ENCODE assay signal across 21 cellular contexts in the genomic region with DNA sequence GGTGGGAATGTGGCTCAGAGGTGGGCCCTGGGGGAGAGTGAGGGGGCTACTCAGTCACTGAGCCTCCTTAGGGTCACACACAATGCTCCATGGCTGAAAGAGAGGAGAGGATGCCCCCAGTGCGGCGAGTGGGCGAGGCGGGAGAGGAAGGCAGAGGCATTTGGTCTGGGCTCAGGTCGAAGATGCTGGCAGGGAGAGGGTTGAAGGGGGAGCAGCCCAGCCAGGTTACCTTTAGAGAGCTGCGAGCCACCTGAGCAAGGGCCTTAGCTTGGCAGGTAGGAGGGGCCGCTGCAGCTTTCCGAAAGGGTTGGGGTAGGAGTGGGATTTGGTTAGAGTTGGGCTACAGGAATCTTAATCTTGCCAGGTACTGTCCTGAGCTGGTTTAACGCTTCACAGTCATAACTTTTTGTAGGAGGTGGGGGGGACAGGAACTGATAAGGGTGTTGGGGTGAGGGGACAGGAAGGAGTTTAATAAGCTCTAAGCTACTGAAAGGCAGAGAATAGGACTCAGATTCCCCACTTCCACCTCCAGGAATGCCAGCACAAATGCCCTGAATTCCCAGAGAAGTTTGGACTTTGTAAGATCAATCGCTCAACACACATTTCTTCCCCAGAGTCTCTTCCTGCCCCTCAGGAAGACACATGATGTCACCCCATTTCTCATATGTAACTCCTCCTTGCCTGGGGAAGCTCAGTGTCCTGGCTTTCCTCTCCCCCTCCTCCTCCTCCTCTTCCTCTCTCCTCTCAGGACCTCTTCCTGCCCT. TPM values are rescaled to one million over a fixed set of nuclear protein-coding genes. Genes with fewer than 3 reads are reported as not detected.
A peak's percentile ranks its signal among the peaks of the same experiment; 100 is the strongest.
DNase-seq lines count a peak whose midpoint lies in the region; ATAC-seq, FAIRE-seq and TF ChIP-seq lines count a peak whose summit lies in the region.
"Had no signal": no experiment of that assay in that cellular context is flagged by ENCODE, and none has a peak within 500 bp of the region (broad histone marks: within the 10 kb centered on the region; RNA-seq: fewer than 3 reads in every experiment).

No MANE protein-coding gene starts in this region.

- H2AK5ac ChIP-seq in H1 (ENCODE audit: low read depth, low read length) (no peak overlapping the region), mesenchymal stem cell (ENCODE audit: low read length, severe bottlenecking) (peak overlapping the region; percentile 5)

- TF ChIP-seq RAD21 in H1 (IDR thresholded peaks at IDR 0.05 in 1 of 2, conservative IDR thresholded peaks at IDR 0.05 in 1 of 2; ENCODE audit: low read depth in 2 of 2, low read length in 2 of 2): no peak

- H3K4me1 Mint-ChIP-seq in natural killer cell treated with Interleukin-12 subunit alpha and Interleukin-12 subunit beta and Interleukin-15 and Interleukin-18, amount 100 ng/mL, for 72 hours (ENCODE audit: low read depth in 2 of 2): peaks cover 11% of the 10 kb centered on the region in 2 donors
- H3K4me1 Mint-ChIP-seq in natural killer cell: peaks cover 12 to 21% of the 10 kb centered on the region in 2 donors

- H3K23ac ChIP-seq in H1 (ENCODE audit: insufficient read length) (no peak overlapping the region), mesenchymal stem cell (ENCODE audit: low read length in 2 of 2) (peak overlapping the region in 1 of 2 experiments; percentile 61)

- H3K9me3 Mint-ChIP-seq in natural killer cell treated with Interleukin-12 subunit alpha and Interleukin-12 subunit beta and Interleukin-15 and Interleukin-18, amount 100 ng/mL, for 72 hours: no peaks in the 10 kb centered on the region
- no peaks in the 10 kb centered on the region for H3K9me3 Mint-ChIP-seq in natural killer cell

- H4K91ac ChIP-seq in H1 (replicated peaks; ENCODE audit: insufficient read length, low read length): peak overlapping the region; percentile 33
- H4K91ac ChIP-seq in mesenchymal stem cell (ENCODE audit: low read length): no peak overlapping the region

- no peak overlapping the region for H3K14ac ChIP-seq in H1 (ENCODE audit: insufficient read length)
- H3K14ac ChIP-seq in mesenchymal stem cell (ENCODE audit: low read length in 2 of 2): no peak overlapping the region

- 58% methylated on average over 9 of the region's 10 CpGs; no CpG with 5 or more reads in 1 of the 2 experiments for WGBS in H1 (ENCODE audit: extremely low coverage in 1 of 2, insufficient coverage in 1 of 2, insufficient read length in 1 of 2, insufficient replicate concordance in 2 of 2, low coverage in 1 of 2, low lambda C conversion rate in 2 of 2, missing lambda C conversion rate in 1 of 2), 2 experiments
- 86% methylated on average over 10 of the region's 10 CpGs for WGBS in mesenchymal stem cell
- 56 to 59% methylated on average over 10 of the region's 10 CpGs for WGBS in thyroid gland, 2 donors
- 87% methylated on average over 10 of the region's 10 CpGs for WGBS in esophagus muscularis mucosa

- TF ChIP-seq CTCF in natural killer cell (IDR thresholded peaks at IDR 0.05): no peak
- no peak for TF ChIP-seq CTCF in H1 (IDR thresholded peaks at IDR 0.05; ENCODE audit: control extremely low read depth in 1 of 3, insufficient read depth in 1 of 3, low read depth in 1 of 3, low read length in 3 of 3)
- no peak for TF ChIP-seq CTCF in thyroid gland (IDR thresholded peaks at IDR 0.05)
- no peak for TF ChIP-seq CTCF in esophagus muscularis mucosa (IDR thresholded peaks at IDR 0.05)

- TF ChIP-seq EP300 in H1 (IDR thresholded peaks at IDR 0.05; ENCODE audit: borderline replicate concordance in 1 of 2, low read depth in 2 of 2, low read length in 2 of 2) (no peak), esophagus muscularis mucosa (IDR thresholded peaks at IDR 0.05) (no peak)

- H3K27me3 Mint-ChIP-seq in natural killer cell treated with Interleukin-12 subunit alpha and Interleukin-12 subunit beta and Interleukin-15 and Interleukin-18, amount 100 ng/mL, for 72 hours: peaks cover 5 to 21% of the 10 kb centered on the region in 2 donors
- peaks cover 15 to 27% of the 10 kb centered on the region in 2 donors for H3K27me3 Mint-ChIP-seq in natural killer cell (ENCODE audit: low read depth in 2 of 2)

- no peaks in the 10 kb centered on the region for H3K36me3 ChIP-seq in H1 (ENCODE audit: control insufficient read depth in 2 of 4, insufficient read depth in 4 of 4, low read length in 3 of 4)
- no peaks in the 10 kb centered on the region for H3K36me3 ChIP-seq in mesenchymal stem cell (ENCODE audit: control insufficient read depth in 1 of 2, insufficient read depth in 2 of 2, low read depth in 1 of 2, low read length in 2 of 2)
- H3K36me3 ChIP-seq in thyroid gland: no peaks in the 10 kb centered on the region
- H3K36me3 ChIP-seq in esophagus muscularis mucosa: no peaks in the 10 kb centered on the region

- H2BK15ac ChIP-seq in H1 (ENCODE audit: low read length): no peak overlapping the region
- H2BK15ac ChIP-seq in mesenchymal stem cell (ENCODE audit: low read depth, poor library complexity, severe bottlenecking): no peak overlapping the region

- H3K4me1 ChIP-seq in H1 (replicated peaks in 1 of 4; ENCODE audit: control insufficient read depth in 3 of 4, insufficient read depth in 4 of 4, low read length in 3 of 4): peaks cover 0 to 13% (median 6%) of the 10 kb centered on the region in 4 experiments; a peak in 6 of 7 replicates
- H3K4me1 ChIP-seq in mesenchymal stem cell (ENCODE audit: control insufficient read depth, insufficient read depth, low read depth, low read length): peaks cover 40% of the 10 kb centered on the region
- peaks cover 44 to 51% of the 10 kb centered on the region in 2 donors for H3K4me1 ChIP-seq in thyroid gland
- peaks cover 22 to 32% (median 26%) of the 10 kb centered on the region in 4 donors for H3K4me1 ChIP-seq in esophagus muscularis mucosa

- H2AFZ ChIP-seq in H1 (ENCODE audit: low read length) (peak overlapping the region; percentile 4; the same call in 1 of the 2 replicates), mesenchymal stem cell (ENCODE audit: low read depth, low read length) (no peak overlapping the region)

- H2BK120ac ChIP-seq in H1 (replicated peaks; ENCODE audit: low read depth, low read length) (no peak overlapping the region), mesenchymal stem cell (ENCODE audit: low read depth, low read length) (no peak overlapping the region)

- no peak overlapping the region for H3K4me3 ChIP-seq in H1 (ENCODE audit: extremely low read depth in 1 of 4, insufficient read depth in 2 of 4, low read depth in 3 of 4, low read length in 4 of 4)
- no peak overlapping the region for H3K4me3 ChIP-seq in mesenchymal stem cell (ENCODE audit: insufficient read depth in 1 of 2, low read depth in 1 of 2, low read length in 2 of 2)
- H3K4me3 ChIP-seq in thyroid gland (replicated peaks in 1 of 3): no peak overlapping the region
- no peak overlapping the region for H3K4me3 ChIP-seq in esophagus muscularis mucosa

- TF ChIP-seq POLR2A in H1 (IDR thresholded peaks at IDR 0.05; ENCODE audit: control extremely low read depth in 1 of 2, low read depth in 2 of 2, low read length in 2 of 2) (no peak), thyroid gland (IDR thresholded peaks at IDR 0.05) (no peak), esophagus muscularis mucosa (IDR thresholded peaks at IDR 0.05; ENCODE audit: low read depth) (no peak)

- H2BK20ac ChIP-seq in H1 (ENCODE audit: low read length): no peak overlapping the region

- H4K5ac ChIP-seq in H1 (ENCODE audit: insufficient read length, low read depth, low read length): no peak overlapping the region

- H3K27ac Mint-ChIP-seq in natural killer cell treated with Interleukin-12 subunit alpha and Interleukin-12 subunit beta and Interleukin-15 and Interleukin-18, amount 100 ng/mL, for 72 hours: no peak overlapping the region
- peak overlapping the region in 1 of 2 donors; percentile 21 for H3K27ac Mint-ChIP-seq in natural killer cell

- H3K27ac ChIP-seq in H1 (ENCODE audit: low read depth, low read length) (no peak overlapping the region), mesenchymal stem cell (ENCODE audit: low read length, poor library complexity, severe bottlenecking) (no peak overlapping the region), thyroid gland (peak overlapping the region; percentile 14 to 68 (median 52)), caudate nucleus (ENCODE audit: low read depth, low read length) (no peak overlapping the region), esophagus muscularis mucosa (replicated peaks in 1 of 4) (no peak overlapping the region)
- H3K27ac ChIP-seq: HL-60 had no signal

- H3K4me3 Mint-ChIP-seq in natural killer cell treated with Interleukin-12 subunit alpha and Interleukin-12 subunit beta and Interleukin-15 and Interleukin-18, amount 100 ng/mL, for 72 hours: no peak overlapping the region
- H3K4me3 Mint-ChIP-seq in natural killer cell: no peak overlapping the region

- ATAC-seq in natural killer cell treated with Interleukin-12 subunit alpha and Interleukin-12 subunit beta and Interleukin-15 and Interleukin-18, amount 100 ng/mL, for 72 hours: no peak
- no peak for ATAC-seq in natural killer cell

- DNase-seq in natural killer cell treated with Interleukin-12 subunit alpha and Interleukin-12 subunit beta and Interleukin-15 and Interleukin-18, amount 100 ng/mL, for 72 hours (ENCODE audit: low spot score): peak; percentile 58
- no peak for DNase-seq in natural killer cell
- DNase-seq in H1 (ENCODE audit: low read depth in 1 of 2, low spot score in 2 of 2): no peak
- DNase-seq in mesenchymal stem cell: no peak
- DNase-seq in thyroid gland: peak; percentile 47 to 50
- no peak for DNase-seq in NCI-H2227 treated with DMSO at 0.1 percent for 48 hours (lab: John Stamatoyannopoulos, UW)
- DNase-seq in caudate nucleus (lab: John Stamatoyannopoulos, UW): no peak
- DNase-seq in esophagus muscularis mucosa (ENCODE audit: extremely low spot score): no peak
- DNase-seq: C1 segment of cervical spinal cord, DMS 273 treated with DMSO at 0.1 percent for 48 hours, MV-4-11, NCI-H1417 treated with DMSO at 0.1 percent for 48 hours, NCI-H1930, NCI-H446, NCI-H69, SIG-M5 had no signal

- no peaks in the 10 kb centered on the region for H4K20me1 ChIP-seq in H1 (replicated peaks in 1 of 2; ENCODE audit: control insufficient read depth in 1 of 2, insufficient read depth in 2 of 2, low read length in 2 of 2)

- FAIRE-seq in H1 (lab: Jason Lieb, UNC): peak; percentile 70
- FAIRE-seq: A204.1, GM12892, HTR-8/SVneo had no signal

- no peak overlapping the region for H4K8ac ChIP-seq in H1 (ENCODE audit: extremely low read depth, insufficient read depth, low read length)
- H4K8ac ChIP-seq in mesenchymal stem cell (ENCODE audit: low read length): no peak overlapping the region

- no peak overlapping the region; the same call in 1 of the 2 replicates for H2BK5ac ChIP-seq in H1 (ENCODE audit: low read depth, low read length)
- H2BK5ac ChIP-seq in mesenchymal stem cell (ENCODE audit: low read depth, low read length, poor library complexity, severe bottlenecking): no peak overlapping the region

- CTCF ChIA-PET in H1 (lab: Charles Lee; ENCODE audit: partially characterized antibody): interaction anchor here (0.8 to 2.6 kb wide), 7 partner anchors 10 to 60 kb away, joined by 3 to 17 read pairs (median 8); no protein-coding TSS in a partner anchor

- POLR2A ChIA-PET in H1 (lab: Charles Lee; ENCODE audit: partially characterized antibody): no interaction called here

- peaks cover 2% of the 10 kb centered on the region; the same call in 1 of the 2 replicates for H3K23me2 ChIP-seq in H1 (ENCODE audit: low read depth, low read length)

- H3K9me3 ChIP-seq in H1 (ENCODE audit: insufficient read depth in 2 of 2, low read depth in 1 of 2, low read length in 1 of 2) (no peaks in the 10 kb centered on the region), mesenchymal stem cell (ENCODE audit: control insufficient read depth, low read length) (no peaks in the 10 kb centered on the region), thyroid gland (no peaks in the 10 kb centered on the region), esophagus muscularis mucosa (no peaks in the 10 kb centered on the region)

- H3K27me3 ChIP-seq in H1 (replicated peaks in 1 of 4; ENCODE audit: control insufficient read depth in 3 of 4, extremely low read depth in 1 of 4, insufficient read depth in 3 of 4, low read length in 3 of 4): peaks cover 0 to 6% (median 1%) of the 10 kb centered on the region in 4 experiments; a peak in 4 of 7 replicates
- H3K27me3 ChIP-seq in mesenchymal stem cell (ENCODE audit: control insufficient read depth in 1 of 2, insufficient read depth in 1 of 2, low read length in 2 of 2): peaks cover 4 to 35% of the 10 kb centered on the region in 2 experiments
- no peaks in the 10 kb centered on the region for H3K27me3 ChIP-seq in thyroid gland
- no peaks in the 10 kb centered on the region for H3K27me3 ChIP-seq in esophagus muscularis mucosa

- H3K18ac ChIP-seq in H1 (ENCODE audit: extremely low read depth, low read length) (no peak overlapping the region), mesenchymal stem cell (ENCODE audit: low read depth in 1 of 2, low read length in 2 of 2) (no peak overlapping the region)

- no peaks in the 10 kb centered on the region for H3K36me3 Mint-ChIP-seq in natural killer cell treated with Interleukin-12 subunit alpha and Interleukin-12 subunit beta and Interleukin-15 and Interleukin-18, amount 100 ng/mL, for 72 hours
- no peaks in the 10 kb centered on the region for H3K36me3 Mint-ChIP-seq in natural killer cell

- H3K9ac ChIP-seq in H1 (replicated peaks in 1 of 4; ENCODE audit: extremely low read depth in 1 of 4, low read depth in 3 of 4, low read length in 3 of 4) (no peak overlapping the region), mesenchymal stem cell (ENCODE audit: low read length) (no peak overlapping the region)

- H3K79me1 ChIP-seq in H1 (ENCODE audit: low read depth, low read length) (no peaks in the 10 kb centered on the region), mesenchymal stem cell (replicated peaks; ENCODE audit: low read length, poor library complexity, severe bottlenecking) (no peaks in the 10 kb centered on the region)

- H3K79me2 ChIP-seq in H1 (ENCODE audit: control insufficient read depth in 1 of 2, insufficient read depth in 2 of 2, low read length in 2 of 2): no peaks in the 10 kb centered on the region

- intact Hi-C loops in natural killer cell (cut with micrococcal nuclease): no loop called here
- intact Hi-C loops in thyroid gland (cut with DNase I): no loop called here
- intact Hi-C loops in esophagus muscularis mucosa (cut with DNase I): no loop called here

- H2BK12ac ChIP-seq in H1 (ENCODE audit: low read depth, low read length): peak overlapping the region; percentile 53; the same call in 1 of the 2 replicates
- no peak overlapping the region for H2BK12ac ChIP-seq in mesenchymal stem cell (ENCODE audit: low read length in 2 of 2)

- H3K56ac ChIP-seq in H1 (replicated peaks; ENCODE audit: insufficient read length, low read depth, low read length): no peak overlapping the region

- H3K4me2 ChIP-seq in H1 (ENCODE audit: insufficient read depth in 1 of 2, low read depth in 2 of 2, low read length in 2 of 2): no peak overlapping the region
- H3K4me2 ChIP-seq in mesenchymal stem cell (ENCODE audit: low read length, poor library complexity, severe bottlenecking): no peak overlapping the region

- H3K4ac ChIP-seq in H1 (replicated peaks; ENCODE audit: insufficient read length, low read depth, low read length) (no peak overlapping the region), mesenchymal stem cell (ENCODE audit: low read depth in 1 of 2, low read length in 2 of 2) (no peak overlapping the region)

RNA-seq across cellular contexts. Expression of a gene that starts 4.9 kb away (rescaled TPM):
- total RNA-seq in natural killer cell treated with Interleukin-12 subunit alpha and Interleukin-12 subunit beta and Interleukin-15 and Interleukin-18, amount 100 ng/mL, for 72 hours: not detected
- total RNA-seq in natural killer cell (under 1 TPM in 1 of 3 donors, not detected in 2; 0.23 TPM), thyroid gland (10 to 100 TPM; 11.9 to 20.5 (median 15.3) TPM), esophagus muscularis mucosa (10 to 100 TPM in 2 of 4 donors, 1 to 10 TPM in 2; 9.4 to 19.4 (median 12.6) TPM)
- total RNA-seq in H1 (2021; fragmentation: NEBNext Ultra II Directional; extraction: Animal tissue kit (Norgen Biotek cat#: 25700)): 0.13 and 0.42 TPM in 2 replicates
- polyA plus RNA-seq in H1 (2011; rRNA removed): 0.27 and 0.42 TPM in 2 replicates
- 0.31 TPM for polyA plus RNA-seq in H1 (2011; cell fraction: cytosol; rRNA removed)
- polyA plus RNA-seq in H1 (2011; cell fraction: nucleus; rRNA removed): 0.90 TPM
- polyA plus RNA-seq in H1 (2012, experiment 1 of 2): 0.23 to 0.35 TPM (median 0.30 TPM) in 4 replicates
- polyA plus RNA-seq in H1 (2012, experiment 2 of 2): 0.14 TPM
- 0.30 TPM for polyA plus RNA-seq in H1 (2013, experiment 1 of 2)
- polyA plus RNA-seq in H1 (2013, experiment 2 of 2): 0.22 TPM
- polyA minus RNA-seq in H1 (2011; rRNA and poly(A)+ RNA removed): 0.28 and 0.39 TPM in 2 replicates
- polyA minus RNA-seq in H1 (2011; cell fraction: cytosol; rRNA and poly(A)+ RNA removed): not detected
- polyA minus RNA-seq in H1 (2011; cell fraction: nucleus; rRNA and poly(A)+ RNA removed): not detected
- 4.6 TPM for polyA plus RNA-seq in mesenchymal stem cell (2013, experiment 1 of 2)
- polyA plus RNA-seq in mesenchymal stem cell (2013, experiment 2 of 2): 4.5 TPM
- total RNA-seq: OCI-LY7 had no signal

Comparison
In these comparisons a context has a peak if more than half of its experiments do, and no peak if none do; other contexts are left out.
1. DNase-seq: peak in natural killer cell treated with Interleukin-12 subunit alpha and Interleukin-12 subunit beta and Interleukin-15 and Interleukin-18, amount 100 ng/mL, for 72 hours (single experiment) and thyroid gland (2 of 2); none in natural killer cell (single experiment), H1 (0 of 2), mesenchymal stem cell (single experiment), NCI-H2227 treated with DMSO at 0.1 percent for 48 hours (single experiment), caudate nucleus (0 of 61) and esophagus muscularis mucosa (single experiment).
2. H3K27ac ChIP-seq: peak in thyroid gland (3 of 3); none in H1 (single experiment), mesenchymal stem cell (single experiment), caudate nucleus (single experiment) and esophagus muscularis mucosa (0 of 4).